Comparison of ENCODE assay signal across 20 cellular contexts in the genomic region with DNA sequence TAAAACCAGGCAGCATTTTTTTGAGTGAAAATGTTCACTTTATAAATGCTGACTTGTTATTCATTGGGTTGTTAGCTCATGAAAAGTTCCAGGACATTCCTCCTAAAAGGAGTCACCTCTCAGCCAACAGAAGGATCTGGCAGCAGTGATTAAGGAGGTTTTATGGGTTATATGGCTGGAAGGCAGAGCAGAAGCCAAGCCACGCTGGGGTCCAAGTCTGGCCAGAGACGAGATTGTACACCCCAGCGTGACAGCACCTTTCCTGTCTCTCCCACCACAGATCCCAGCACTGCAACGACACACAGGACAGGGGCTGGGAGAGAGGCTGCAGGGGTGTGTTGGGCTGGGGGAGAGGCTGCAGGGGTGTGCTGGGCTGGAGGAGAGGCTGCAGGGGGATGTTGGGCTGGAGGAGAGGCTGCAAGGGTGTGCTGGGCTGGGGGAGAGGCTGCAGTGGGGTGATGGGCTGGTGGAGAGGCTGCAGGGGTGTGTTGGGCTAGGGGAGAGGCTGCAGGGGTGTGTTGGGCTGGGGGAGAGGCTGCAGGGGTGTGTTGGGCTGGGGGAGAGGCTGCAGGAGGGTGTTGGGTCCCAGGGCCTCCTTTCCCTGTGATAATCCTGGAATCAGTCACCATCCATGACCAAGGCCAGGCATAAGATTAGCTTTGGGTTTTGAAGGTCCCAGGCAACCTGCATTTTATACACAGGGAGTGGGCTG. TPM values are rescaled to one million over a fixed set of nuclear protein-coding genes. Genes with fewer than 3 reads are reported as not detected.
DNase-seq lines count a peak whose midpoint lies in the region; ATAC-seq and TF ChIP-seq lines count a peak whose summit lies in the region.
"Had no signal": no experiment of that assay in that cellular context is flagged by ENCODE, and none has a peak within 500 bp of the region (broad histone marks: within the 10 kb centered on the region; RNA-seq: fewer than 3 reads in every experiment).

No MANE protein-coding gene starts in this region.

- H3K27ac ChIP-seq in SK-N-SH (ENCODE audit: low read depth in 2 of 2, low read length in 1 of 2): no peak overlapping the region
- H3K27ac ChIP-seq in SJCRH30: no peak overlapping the region
- H3K27ac ChIP-seq: 22Rv1, ascending aorta, C4-2B, neutrophil, tibial nerve had no signal

- no peaks in the 10 kb centered on the region for H3K4me1 Mint-ChIP-seq in stimulated activated effector memory CD8-positive, alpha-beta T cell treated with anti-CD3 and anti-CD28 coated beads, Interleukin-12 subunit alpha, Interleukin-12 subunit beta, amount 100 ng/mL, for 72 hours

- no peak for TF ChIP-seq RAD21 in SK-N-SH (IDR thresholded peaks at IDR 0.05; ENCODE audit: low read length)

- no peaks in the 10 kb centered on the region for H3K79me2 ChIP-seq in SK-N-SH (ENCODE audit: insufficient read depth)

- no peaks in the 10 kb centered on the region for H3K9me2 ChIP-seq in SK-N-SH

- POLR2A ChIA-PET in SK-N-SH (lab: Yijun Ruan, JAX): no interaction called here

- TF ChIP-seq POLR2A in erythroblast (IDR thresholded peaks at IDR 0.05; ENCODE audit: low read length): no peak

- no peaks in the 10 kb centered on the region for H3K9me3 Mint-ChIP-seq in stimulated activated effector memory CD8-positive, alpha-beta T cell treated with anti-CD3 and anti-CD28 coated beads, Interleukin-12 subunit alpha, Interleukin-12 subunit beta, amount 100 ng/mL, for 72 hours

- CTCF ChIA-PET in SK-N-SH (lab: Yijun Ruan, JAX): interaction anchor here (0.6 to 11.7 kb wide), 5 partner anchors 11 to 394 kb away, joined by 3 to 167 read pairs (median 4); no protein-coding TSS in a partner anchor

- H3K4me3 ChIP-seq in SK-N-SH (ENCODE audit: low read depth in 2 of 2, low read length in 1 of 2): no peak overlapping the region
- H3K4me3 ChIP-seq in astrocyte of the spinal cord (ENCODE audit: low read depth, low read length): no peak overlapping the region
- no peak overlapping the region for H3K4me3 ChIP-seq in SJCRH30
- H3K4me3 ChIP-seq: ascending aorta, tibial nerve had no signal

- no peak overlapping the region for H3K9ac ChIP-seq in SK-N-SH

- no peaks in the 10 kb centered on the region for H4K20me1 ChIP-seq in SK-N-SH (ENCODE audit: insufficient read depth)

- no peaks in the 10 kb centered on the region for H3K36me3 ChIP-seq in SK-N-SH (replicated peaks in 1 of 2; ENCODE audit: control insufficient read depth in 1 of 2, insufficient read depth in 2 of 2, low read length in 1 of 2)
- H3K36me3 ChIP-seq in SJCRH30: no peaks in the 10 kb centered on the region
- H3K36me3 ChIP-seq: ascending aorta, neutrophil, tibial nerve had no signal

- peak overlapping the region; percentile 20; the same call in 1 of the 2 replicates for H3K4me2 ChIP-seq in SK-N-SH

- no peak overlapping the region for H2AFZ ChIP-seq in SK-N-SH (ENCODE audit: low read depth)

- peaks cover 0 to 6% of the 10 kb centered on the region in 2 experiments; a peak in 1 of 4 replicates for H3K4me1 ChIP-seq in SK-N-SH (ENCODE audit: control insufficient read depth in 1 of 2, insufficient read depth in 2 of 2, low read depth in 1 of 2, low read length in 1 of 2)
- H3K4me1 ChIP-seq in SJCRH30: peaks cover 11% of the 10 kb centered on the region; the same call in 1 of the 2 replicates

- H3K4me3 Mint-ChIP-seq in stimulated activated effector memory CD8-positive, alpha-beta T cell treated with anti-CD3 and anti-CD28 coated beads, Interleukin-12 subunit alpha, Interleukin-12 subunit beta, amount 100 ng/mL, for 72 hours: no peak overlapping the region

- peaks cover 8% of the 10 kb centered on the region for H3F3A ChIP-seq in SK-N-SH (replicated peaks; ENCODE audit: insufficient read depth)

- in situ Hi-C loops in astrocyte of the spinal cord (cut with HindIII; ENCODE audit: low sequenced_read_pairs): loop anchor here (25.0 kb wide), 1 partner anchor 377 kb away; no protein-coding TSS in a partner anchor

- no peaks in the 10 kb centered on the region for H3K9me3 ChIP-seq in SK-N-SH
- H3K9me3 ChIP-seq in SJCRH30 (replicated peaks): no peaks in the 10 kb centered on the region; the same call in 1 of the 2 replicates
- H3K9me3 ChIP-seq: ascending aorta, neutrophil had no signal

- DNase-seq in SK-N-SH (no peak), astrocyte of the spinal cord (ENCODE audit: low read depth, low spot score) (peak; percentile 18), islet precursor cell (peak; percentile 74), erythroblast (lab: John Stamatoyannopoulos, UW) (no peak), SJCRH30 (no peak)
- DNase-seq in stimulated activated effector memory CD8-positive, alpha-beta T cell treated with anti-CD3 and anti-CD28 coated beads, Interleukin-12 subunit alpha, Interleukin-12 subunit beta, amount 100 ng/mL, for 72 hours (ENCODE audit: low spot score in 2 of 2): no peak
- DNase-seq: activated CD8-positive, alpha-beta memory T cell treated with anti-CD3 and anti-CD28 coated beads, Interleukin-2, amount 50 U/mL, for 48 hours; GDM1; NCI-H1694; retina; SHP77; stimulated activated naive CD4-positive, alpha-beta T cell had no signal

- peaks cover 6% of the 10 kb centered on the region; the same call in 1 of the 2 replicates for H3K27me3 ChIP-seq in SK-N-SH (ENCODE audit: insufficient read depth)
- no peaks in the 10 kb centered on the region for H3K27me3 ChIP-seq in SJCRH30

- no peak for TF ChIP-seq EP300 in SK-N-SH (IDR thresholded peaks at IDR 0.05; ENCODE audit: borderline replicate concordance in 1 of 2, low read depth in 1 of 2, low read length in 1 of 2)

- H3K36me3 Mint-ChIP-seq in stimulated activated effector memory CD8-positive, alpha-beta T cell treated with anti-CD3 and anti-CD28 coated beads, Interleukin-12 subunit alpha, Interleukin-12 subunit beta, amount 100 ng/mL, for 72 hours: peaks cover 6% of the 10 kb centered on the region

- TF ChIP-seq CTCF in SK-N-SH (IDR thresholded peaks at IDR 0.05) (no peak), astrocyte of the spinal cord (IDR thresholded peaks at IDR 0.05; ENCODE audit: low read depth, low read length) (no peak)

- WGBS in SK-N-SH (ENCODE audit: low lambda C conversion rate): 31% methylated on average over 4 of the region's 4 CpGs

- no peak overlapping the region for H3K27ac Mint-ChIP-seq in stimulated activated effector memory CD8-positive, alpha-beta T cell treated with anti-CD3 and anti-CD28 coated beads, Interleukin-12 subunit alpha, Interleukin-12 subunit beta, amount 100 ng/mL, for 72 hours

- ATAC-seq in SK-N-SH treated with all-trans-retinoic acid at 6 μM for 48 hours (no peak), GM19395 (IDR thresholded peaks at IDR 0.05; ENCODE audit: unreplicated experiment) (no peak)
- ATAC-seq in stimulated activated effector memory CD8-positive, alpha-beta T cell treated with anti-CD3 and anti-CD28 coated beads, Interleukin-12 subunit alpha, Interleukin-12 subunit beta, amount 100 ng/mL, for 72 hours: no peak

TF ChIP-seq in SK-N-SH, 30 proteins besides CTCF, POLR2A, EP300 and RAD21 (continues in another document):
- TF ChIP-seq, protein P1, sequence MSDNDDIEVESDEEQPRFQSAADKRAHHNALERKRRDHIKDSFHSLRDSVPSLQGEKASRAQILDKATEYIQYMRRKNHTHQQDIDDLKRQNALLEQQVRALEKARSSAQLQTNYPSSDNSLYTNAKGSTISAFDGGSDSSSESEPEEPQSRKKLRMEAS (IDR thresholded peaks at IDR 0.05; ENCODE audit: low read depth): no peak
- no peak for TF ChIP-seq FOXM1 (IDR thresholded peaks at IDR 0.05; ENCODE audit: low read depth)
- no peak for TF ChIP-seq RCOR1 (IDR thresholded peaks at IDR 0.05; ENCODE audit: low read length)
- no peak for TF ChIP-seq MXI1 (IDR thresholded peaks at IDR 0.05; ENCODE audit: low read depth, low read length)
- no peak for TF ChIP-seq IRF3 (IDR thresholded peaks at IDR 0.05; ENCODE audit: low read depth, low read length)
- no peak for TF ChIP-seq JUND (IDR thresholded peaks at IDR 0.05)
- no peak for TF ChIP-seq NFIC (IDR thresholded peaks at IDR 0.05; ENCODE audit: borderline replicate concordance)
- no peak for TF ChIP-seq EZH2phosphoT487 (IDR thresholded peaks at IDR 0.05; ENCODE audit: borderline replicate concordance, low read depth)

TF ChIP-seq in SK-N-SH treated with all-trans-retinoic acid at 6 μM for 48 hours, 23 proteins besides CTCF, POLR2A, EP300 and RAD21:
- TF ChIP-seq CSDC2 (CRISPR knock-in tag; IDR thresholded peaks at IDR 0.05) (no peak), ZFP30 (CRISPR knock-in tag; IDR thresholded peaks at IDR 0.05) (no peak), ESRRG (CRISPR knock-in tag; IDR thresholded peaks at IDR 0.05) (no peak), ZFP3 (CRISPR knock-in tag; IDR thresholded peaks at IDR 0.05) (no peak), ARNTL (CRISPR knock-in tag; IDR thresholded peaks at IDR 0.05; ENCODE audit: borderline replicate concordance, low read depth) (no peak)

RNA-seq across cellular contexts. Expression of gene GLI2, which starts 50.8 kb away (rescaled TPM):
- polyA plus RNA-seq in SK-N-SH (2012; rRNA removed): 2.0 and 3.4 TPM in 2 replicates
- 1.4 and 2.5 TPM in 2 replicates for polyA plus RNA-seq in SK-N-SH (2012; cell fraction: cytosol; rRNA removed)
- polyA plus RNA-seq in SK-N-SH (2012; cell fraction: nucleus; rRNA removed): 11.3 and 12.5 TPM in 2 replicates
- 13.0 and 18.4 TPM in 2 replicates for total RNA-seq in SJCRH30 (2014; rRNA removed; shearing (Covaris generic))
- total RNA-seq: OCI-LY7 had no signal

Comparison
In these comparisons a context has a peak if more than half of its experiments do, and no peak if none do; other contexts are left out.
1. DNase-seq: peak in astrocyte of the spinal cord (single experiment) and islet precursor cell (single experiment); none in SK-N-SH (single experiment), stimulated activated effector memory CD8-positive, alpha-beta T cell treated with anti-CD3 and anti-CD28 coated beads, Interleukin-12 subunit alpha, Interleukin-12 subunit beta, amount 100 ng/mL, for 72 hours (0 of 2), erythroblast (0 of 2) and SJCRH30 (0 of 2).